Comparison of ENCODE assay signal across 27 cellular contexts in genomic region chr7:124881981-124882380, GRCh38.
"Had no signal": no experiment of that assay in that cellular context is flagged by ENCODE, and none has a peak within 500 bp of the region (broad histone marks: within the 10 kb centered on the region; RNA-seq: fewer than 3 reads in every experiment).

No MANE protein-coding gene starts in this region.

- H3K27me3 ChIP-seq: adrenal gland, brain microvascular endothelial cell had no signal

- H3K9me3 ChIP-seq: adrenal gland had no signal

- H3K27ac Mint-ChIP-seq: activated CD4-positive, alpha-beta T cell treated with anti-CD3 and anti-CD28 coated beads, Interleukin-2, amount 10 ng/mL, durations not matched to agents 24 days and 14 days; activated CD8-positive, alpha-beta T cell treated with anti-CD3 and anti-CD28 coated beads, Interleukin-2, amount 10 ng/mL, durations not matched to agents 7 days and 5 days; activated naive CD4-positive, alpha-beta T cell treated with anti-CD3 and anti-CD28 coated beads, Interleukin-2, amount 50 U/mL, for 24 hours; activated naive CD8-positive, alpha-beta T cell treated with anti-CD3 and anti-CD28 coated beads, Interleukin-2, amount 10 ng/mL, durations not matched to agents 7 days and 5 days; activated T-cell treated with anti-CD3 and anti-CD28 coated beads, Interleukin-2, amount 50 U/mL, for 24 hours; activated T-helper 2 cell treated with anti-CD3 and anti-CD28 coated beads, Interferon-gamma antibody, Interleukin-2, Interleukin-4, amounts not matched to agents 10 μg/mL and 5 μg/mL and 100 μg/mL, durations not matched to agents 14 hours and 24 hours and 36 hours had no signal

- H3K4me1 Mint-ChIP-seq: activated CD4-positive, alpha-beta T cell treated with anti-CD3 and anti-CD28 coated beads, Interleukin-2, amount 10 ng/mL, durations not matched to agents 24 days and 14 days; activated naive CD4-positive, alpha-beta T cell treated with anti-CD3 and anti-CD28 coated beads, Interleukin-2, amount 50 U/mL, for 24 hours; activated naive CD8-positive, alpha-beta T cell treated with anti-CD3 and anti-CD28 coated beads, Interleukin-2, amount 10 ng/mL, durations not matched to agents 7 days and 5 days had no signal

- H3K4me1 ChIP-seq: adrenal gland had no signal

- H3K9ac ChIP-seq: KMS-11 had no signal

- H3K36me3 ChIP-seq: adrenal gland, brain microvascular endothelial cell, WERI-Rb-1 had no signal

- H3K4me2 ChIP-seq: KMS-11, PC-9 had no signal

- H3K4me3 ChIP-seq: adrenal gland, PC-9 had no signal

- ATAC-seq: activated CD8-positive, alpha-beta T cell treated with anti-CD3 and anti-CD28 coated beads, Interleukin-2, amount 10 ng/mL, durations not matched to agents 7 days and 5 days had no signal

- H3K27ac ChIP-seq: adrenal gland, brain microvascular endothelial cell, KMS-11, PC-9, WERI-Rb-1 had no signal

- H3K9me3 Mint-ChIP-seq: activated CD4-positive, alpha-beta T cell treated with anti-CD3 and anti-CD28 coated beads, Interleukin-2, amount 10 ng/mL, durations not matched to agents 24 days and 14 days; activated naive CD4-positive, alpha-beta T cell treated with anti-CD3 and anti-CD28 coated beads, Interleukin-2, amount 50 U/mL, for 24 hours; activated naive CD8-positive, alpha-beta T cell treated with anti-CD3 and anti-CD28 coated beads, Interleukin-2, amount 10 ng/mL, durations not matched to agents 7 days and 5 days; activated T-cell treated with anti-CD3 and anti-CD28 coated beads, Interleukin-2, amount 50 U/mL, for 24 hours; activated T-helper 2 cell treated with anti-CD3 and anti-CD28 coated beads, Interferon-gamma antibody, Interleukin-2, Interleukin-4, amounts not matched to agents 10 μg/mL and 5 μg/mL and 100 μg/mL, durations not matched to agents 14 hours and 24 hours and 36 hours had no signal

- DNase-seq: activated CD4-positive, alpha-beta T cell treated with anti-CD3 and anti-CD28 coated beads for 1 hour; activated CD4-positive, alpha-beta T cell treated with anti-CD3 and anti-CD28 coated beads, Interleukin-2, amount 10 ng/mL, durations not matched to agents 24 days and 14 days; activated CD4-positive, alpha-beta T cell treated with anti-CD3 and anti-CD28 coated beads, Interleukin-2, amount 50 U/mL, for 4 hours; activated CD4-positive, CD25-positive, alpha-beta regulatory T cell; activated CD8-positive, alpha-beta T cell treated with anti-CD3 and anti-CD28 coated beads, Interleukin-2, amount 10 ng/mL, durations not matched to agents 7 days and 5 days; activated gamma-delta T cell; activated naive CD4-positive, alpha-beta T cell treated with Interleukin-2 at 50 U/mL for 16 hours; activated naive CD8-positive, alpha-beta T cell treated with anti-CD3 and anti-CD28 coated beads, Interleukin-2, amount 10 ng/mL, durations not matched to agents 7 days and 5 days; activated T-cell treated with anti-CD3 and anti-CD28 coated beads, Interleukin-2, amount 50 U/mL, for 24 hours; adrenal gland; anterior cingulate cortex; brain microvascular endothelial cell; central memory CD4-positive, alpha-beta T cell; NCI-H1105; NCI-H1417 treated with DMSO at 0.1 percent for 48 hours; NCI-H1930; NCI-H2081 treated with DMSO at 0.1 percent for 48 hours; NCI-H226; NCI-H446 treated with DMSO at 0.1 percent for 48 hours; NCI-H524; PC-9; Right ventricle myocardium superior; T1000; WERI-Rb-1 had no signal

- H3K27me3 Mint-ChIP-seq: activated CD4-positive, alpha-beta T cell treated with anti-CD3 and anti-CD28 coated beads, Interleukin-2, amount 10 ng/mL, durations not matched to agents 24 days and 14 days; activated naive CD4-positive, alpha-beta T cell treated with anti-CD3 and anti-CD28 coated beads, Interleukin-2, amount 50 U/mL, for 24 hours; activated naive CD8-positive, alpha-beta T cell treated with anti-CD3 and anti-CD28 coated beads, Interleukin-2, amount 10 ng/mL, durations not matched to agents 7 days and 5 days; activated T-cell treated with anti-CD3 and anti-CD28 coated beads, Interleukin-2, amount 50 U/mL, for 24 hours had no signal

- H2AFZ ChIP-seq: PC-9 had no signal

- H3K4me3 Mint-ChIP-seq: activated CD4-positive, alpha-beta T cell treated with anti-CD3 and anti-CD28 coated beads, Interleukin-2, amount 10 ng/mL, durations not matched to agents 24 days and 14 days; activated CD8-positive, alpha-beta T cell treated with anti-CD3 and anti-CD28 coated beads, Interleukin-2, amount 10 ng/mL, durations not matched to agents 7 days and 5 days; activated naive CD4-positive, alpha-beta T cell treated with anti-CD3 and anti-CD28 coated beads, Interleukin-2, amount 50 U/mL, for 24 hours; activated naive CD8-positive, alpha-beta T cell treated with anti-CD3 and anti-CD28 coated beads, Interleukin-2, amount 10 ng/mL, durations not matched to agents 7 days and 5 days; activated T-cell treated with anti-CD3 and anti-CD28 coated beads, Interleukin-2, amount 50 U/mL, for 24 hours had no signal
